Comparison of ENCODE assay signal across 8 cellular contexts in the genomic region with DNA sequence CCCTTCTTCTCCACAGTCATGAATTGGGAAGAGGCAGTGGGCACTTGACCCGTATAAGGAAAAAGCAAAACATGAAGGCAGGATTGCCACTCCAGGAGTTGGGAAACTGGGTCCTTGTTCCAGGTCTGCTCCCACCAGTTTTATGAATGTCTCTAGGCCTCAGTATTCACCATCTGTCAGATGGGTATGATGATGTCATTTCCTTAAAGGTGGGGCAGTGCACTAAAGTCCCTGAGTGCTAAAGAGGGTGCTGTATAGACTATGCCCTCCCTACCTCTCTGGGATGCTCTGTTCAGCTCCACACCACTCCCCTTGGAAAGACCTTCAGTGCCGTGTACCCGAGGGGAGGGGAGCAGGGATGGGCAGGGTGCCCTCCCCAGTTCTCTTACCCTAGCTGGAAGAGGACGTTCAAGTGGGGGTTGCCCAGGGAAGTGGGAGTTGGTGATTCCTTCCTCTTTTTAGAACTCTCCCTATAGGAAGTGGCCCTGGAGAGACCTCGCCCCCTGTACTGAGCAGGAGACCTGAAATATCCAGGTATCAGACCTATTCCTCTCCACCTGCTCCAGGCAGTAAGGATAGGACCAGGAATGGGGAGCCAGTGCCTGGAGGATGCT. TPM values are rescaled to one million over a fixed set of nuclear protein-coding genes. Genes with fewer than 3 reads are reported as not detected.
DNase-seq lines count a peak whose midpoint lies in the region; ATAC-seq and TF ChIP-seq lines count a peak whose summit lies in the region.

No MANE protein-coding gene starts in this region.

- intact Hi-C loops in Caco-2 (cut with micrococcal nuclease; ENCODE audit: unreplicated experiment) = loop anchor here (1.0 to 5.0 kb wide), 3 partner anchors 19 to 95 kb away; a partner anchor contains a TSS
- intact Hi-C loops in OCI-LY7 (cut with micrococcal nuclease; ENCODE audit: unreplicated experiment) = loop anchor here (2.0 to 10.0 kb wide), 2 partner anchors 37 to 63 kb away; no protein-coding TSS in a partner anchor
- intact Hi-C loops in ovary (cut with DNase I) = loop anchor here in 1 of 4 donors (10.0 kb wide), 1 partner anchor 283 kb away; a partner anchor contains a TSS

- H3K9me3 Mint-ChIP-seq in Caco-2 (ENCODE audit: unreplicated experiment) (no peaks in the 10 kb centered on the region), endothelial cell (ENCODE audit: unreplicated experiment) (no peaks in the 10 kb centered on the region)

- H3K27me3 Mint-ChIP-seq in Caco-2 (ENCODE audit: insufficient read depth, unreplicated experiment) (no peaks in the 10 kb centered on the region), endothelial cell (ENCODE audit: unreplicated experiment) (peaks cover 39% of the 10 kb centered on the region)

- TF ChIP-seq EP300 in ovary (IDR thresholded peaks at IDR 0.05) = no peak

- H3K27ac Mint-ChIP-seq in Caco-2 (ENCODE audit: unreplicated experiment) (peak overlapping the region; percentile 92), endothelial cell (ENCODE audit: unreplicated experiment) (peak overlapping the region; percentile 78)

- no peaks in the 10 kb centered on the region for H3K9me2 ChIP-seq in OCI-LY7 (ENCODE audit: insufficient read depth, low read length)

- H3K4me1 ChIP-seq in Caco-2 (peaks cover 51% of the 10 kb centered on the region), OCI-LY7 (ENCODE audit: insufficient read depth, low read length, poor library complexity, severe bottlenecking) (peaks cover 59% of the 10 kb centered on the region), ovary (ENCODE audit: insufficient read depth) (peaks cover 36% of the 10 kb centered on the region)

- no peak for TF ChIP-seq CTCF in Caco-2 (IDR thresholded peaks at IDR 0.05; ENCODE audit: insufficient read depth in 1 of 2, low read depth in 1 of 2, low read length in 1 of 2, severe bottlenecking in 1 of 2, unreplicated experiment in 1 of 2)
- no peak; the same call in 1 of the 2 replicates for TF ChIP-seq CTCF in OCI-LY7 (conservative IDR thresholded peaks at IDR 0.05; ENCODE audit: low read length)
- TF ChIP-seq CTCF in endothelial cell (IDR thresholded peaks at IDR 0.05; ENCODE audit: unreplicated experiment) = no peak
- no peak for TF ChIP-seq CTCF in ovary (IDR thresholded peaks at IDR 0.05)

- H3K27me3 ChIP-seq in Caco-2 (replicated peaks; ENCODE audit: control insufficient read depth, insufficient read depth, low read length) (no peaks in the 10 kb centered on the region), ovary (no peaks in the 10 kb centered on the region)

- DNase-seq in Caco-2 (no peak), OCI-LY7 (ENCODE audit: low spot score) (peak; percentile 43), endothelial cell (ENCODE audit: low spot score) (no peak), ovary (peak in 1 of 5 donors; percentile 36), H4 (ENCODE audit: low spot score) (no peak), GM19238 (ENCODE audit: insufficient read length, low spot score) (no peak)

- ATAC-seq in GM21576 (IDR thresholded peaks at IDR 0.05; ENCODE audit: unreplicated experiment) (no peak), GM18858 (IDR thresholded peaks at IDR 0.05; ENCODE audit: unreplicated experiment) (no peak)

- BruUV-seq in Caco-2 (replicated peaks; lab: Mats Ljungman, UMichigan) (TSS peak; percentile 32), OCI-LY7 (replicated peaks; lab: Mats Ljungman, UMichigan) (TSS peak; percentile 39)

- peaks cover 2% of the 10 kb centered on the region for H3K36me3 ChIP-seq in Caco-2 (ENCODE audit: control insufficient read depth, insufficient read depth, low read length)
- peaks cover 27% of the 10 kb centered on the region for H3K36me3 ChIP-seq in OCI-LY7 (ENCODE audit: insufficient read depth, low read length)
- H3K36me3 ChIP-seq in ovary = no peaks in the 10 kb centered on the region

- no peak for TF ChIP-seq POLR2A in ovary (IDR thresholded peaks at IDR 0.05)

- H3K36me3 Mint-ChIP-seq in Caco-2 (ENCODE audit: insufficient read depth, unreplicated experiment) (peaks cover 55% of the 10 kb centered on the region), endothelial cell (ENCODE audit: low read depth, unreplicated experiment) (peaks cover 13% of the 10 kb centered on the region)

- peaks cover 16% of the 10 kb centered on the region; the same call in 1 of the 2 replicates for H4K20me1 ChIP-seq in OCI-LY7 (ENCODE audit: insufficient read depth, low read length)

- WGBS in ovary, 3 donors = 24 to 26% (median 24%) methylated on average over 5 of the region's 5 CpGs

- H3K9me3 ChIP-seq in Caco-2 = no peaks in the 10 kb centered on the region
- H3K9me3 ChIP-seq in OCI-LY7 (ENCODE audit: low read length) = no peaks in the 10 kb centered on the region
- no peaks in the 10 kb centered on the region for H3K9me3 ChIP-seq in ovary

- H3K4me3 Mint-ChIP-seq in Caco-2 (ENCODE audit: unreplicated experiment) (peak overlapping the region; percentile 86), endothelial cell (ENCODE audit: unreplicated experiment) (peak overlapping the region; percentile 95)

- POLR2A ChIA-PET in Caco-2 (lab: Charles Lee) (interaction anchor here (0.5 to 1.1 kb wide), 3 partner anchors 18 to 616 kb away, joined by 3 to 13 read pairs (median 10); a partner anchor contains a TSS), OCI-LY7 (lab: Charles Lee) (interaction anchor here (0.6 to 5.5 kb wide), 4 partner anchors 9 to 42 kb away, joined by 4 to 56 read pairs (median 4); a partner anchor contains a TSS)

- H3K79me2 ChIP-seq in OCI-LY7 (ENCODE audit: insufficient read depth, low read depth, low read length) = peaks cover 62% of the 10 kb centered on the region

- H3K4me3 ChIP-seq in Caco-2 (ENCODE audit: low read depth, low read length) (peak overlapping the region; percentile 79), OCI-LY7 (ENCODE audit: low read depth, low read length, poor library complexity, severe bottlenecking) (peak overlapping the region; percentile 98), ovary (peak overlapping the region; percentile 95)

- H2AFZ ChIP-seq in OCI-LY7 (ENCODE audit: low read length) = no peak overlapping the region

- H3K27ac ChIP-seq in OCI-LY7 (ENCODE audit: low read depth, low read length, poor library complexity, severe bottlenecking) (peak overlapping the region; percentile 91), ovary (no peak overlapping the region)

- CTCF ChIA-PET in Caco-2 (lab: Charles Lee) = interaction anchor here (0.6 to 3.3 kb wide), 4 partner anchors 8 to 376 kb away, joined by 3 to 20 read pairs (median 8); no protein-coding TSS in a partner anchor
- CTCF ChIA-PET in OCI-LY7 (lab: Charles Lee; ENCODE audit: unreplicated experiment) = no interaction called here

- peaks cover 14% of the 10 kb centered on the region for H3K4me1 Mint-ChIP-seq in Caco-2 (ENCODE audit: low read depth, unreplicated experiment)
- peaks cover 43% of the 10 kb centered on the region for H3K4me1 Mint-ChIP-seq in endothelial cell (ENCODE audit: unreplicated experiment)

- peak overlapping the region; percentile 95 for H3K4me2 ChIP-seq in OCI-LY7 (ENCODE audit: low read length)

RNA-seq across cellular contexts. Expression of a gene that starts 2.2 kb away (rescaled TPM):
- total RNA-seq in Caco-2 (2022) (137 and 143 TPM in 2 replicates), OCI-LY7 (2022) (101 and 110 TPM in 2 replicates), endothelial cell (ENCODE audit: unreplicated experiment) (146 TPM), ovary (100 to 1,000 TPM in 2 of 7 donors, 10 to 100 TPM in 5; 40.9 to 125 (median 95.0) TPM)
- 44.3 and 48.6 TPM in 2 replicates for total RNA-seq in OCI-LY7 (2014; rRNA removed; shearing (Covaris generic))
- polyA plus RNA-seq in ovary = 100 to 1,000 TPM in 1 of 2 donors, 10 to 100 TPM in 1; 57.2 to 138 TPM
- 99.0 and 133 TPM in 2 replicates for total RNA-seq in H4 (2014; rRNA removed; shearing (Covaris generic))

RNA-seq across cellular contexts. Expression of a gene that starts 18.6 kb away (rescaled TPM):
- total RNA-seq in Caco-2 (2022) = 2,216 and 2,327 TPM in 2 replicates
- total RNA-seq in OCI-LY7 (2014; rRNA removed; shearing (Covaris generic)) = 1,289 and 1,881 TPM in 2 replicates
- total RNA-seq in OCI-LY7 (2022) = 1,611 and 1,766 TPM in 2 replicates
- 2,464 TPM for total RNA-seq in endothelial cell (ENCODE audit: unreplicated experiment)
- 1,000 to 10,000 TPM; 2,982 to 5,219 (median 3,257) TPM for total RNA-seq in ovary
- 1,000 to 10,000 TPM; 4,771 to 7,100 TPM for polyA plus RNA-seq in ovary
- 1,542 and 1,557 TPM in 2 replicates for total RNA-seq in H4 (2014; rRNA removed; shearing (Covaris generic))

RNA-seq across cellular contexts. Expression of a gene that starts 47.0 kb away (rescaled TPM):
- 18.2 and 19.1 TPM in 2 replicates for total RNA-seq in Caco-2 (2022)
- 22.2 and 25.4 TPM in 2 replicates for total RNA-seq in OCI-LY7 (2014; rRNA removed; shearing (Covaris generic))
- total RNA-seq in OCI-LY7 (2022) = 26.8 and 30.8 TPM in 2 replicates
- 18.1 TPM for total RNA-seq in endothelial cell (ENCODE audit: unreplicated experiment)
- total RNA-seq in ovary = 10 to 100 TPM; 16.4 to 21.6 (median 18.6) TPM
- 10 to 100 TPM; 16.9 to 25.2 TPM for polyA plus RNA-seq in ovary
- 5.2 and 8.1 TPM in 2 replicates for total RNA-seq in H4 (2014; rRNA removed; shearing (Covaris generic))
